19 cellular contexts compared by ENCODE assay signal in the genomic region with DNA sequence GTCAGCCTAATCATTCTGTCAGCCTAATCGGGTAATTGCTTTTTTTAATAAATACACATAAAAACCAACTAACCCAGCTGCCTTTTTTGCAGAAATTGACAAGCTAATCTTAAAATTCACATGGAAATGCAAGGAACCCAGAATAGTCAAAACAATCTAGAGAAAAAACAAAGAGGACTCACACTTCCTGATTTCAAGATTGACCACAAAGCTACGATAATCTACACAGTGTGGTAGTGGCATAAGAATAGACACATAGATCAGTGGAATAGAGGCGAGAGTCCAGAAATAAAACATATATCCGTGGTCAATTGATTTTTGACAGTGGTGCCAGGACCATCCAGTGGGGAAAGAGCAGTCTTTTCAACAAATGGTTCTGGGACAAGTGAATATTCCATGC. TPM values are rescaled to one million over a fixed set of nuclear protein-coding genes. Genes with fewer than 3 reads are reported as not detected.
"Had no signal": no experiment of that assay in that cellular context is flagged by ENCODE, and none has a peak within 500 bp of the region (broad histone marks: within the 10 kb centered on the region; RNA-seq: fewer than 3 reads in every experiment).

No MANE protein-coding gene starts in this region.

- H3K4me3 ChIP-seq: neural progenitor cell, ovary, sigmoid colon, suprapubic skin, upper lobe of right lung had no signal

- H2AFZ ChIP-seq: neural progenitor cell had no signal

- H3K9ac ChIP-seq: neural progenitor cell had no signal

- DNase-seq: activated CD4-positive, alpha-beta T cell treated with anti-CD3 and anti-CD28 coated beads, Interleukin-2, amount 10 ng/mL, durations not matched to agents 24 days and 14 days; activated effector memory CD4-positive, alpha-beta T cell treated with anti-CD3 and anti-CD28 coated beads, Interleukin-2, amount 50 U/mL, for 16 hours; activated naive CD8-positive, alpha-beta T cell treated with anti-CD3 and anti-CD28 coated beads for 36 hours; brain microvascular endothelial cell; cerebellar nuclear complex; erythroblast; hippocampal formation; kidney glomerular epithelial cell; ovary; sigmoid colon; stimulated activated CD4-positive, alpha-beta T cell treated with anti-CD3 and anti-CD28 coated beads, Interleukin-2, amount 100 ng/mL, for 48 hours; stimulated activated naive CD8-positive, alpha-beta T cell treated with anti-CD3 and anti-CD28 coated beads, Interleukin-15, Interleukin-2, amounts not matched to agents 100 U/mL and 50 U/mL, for 24 hours; T-helper 9 cell; upper lobe of right lung had no signal

- H3K27me3 ChIP-seq: brain microvascular endothelial cell, neural progenitor cell, ovary, sigmoid colon, suprapubic skin, upper lobe of right lung had no signal

- ATAC-seq: stimulated activated naive CD8-positive, alpha-beta T cell treated with anti-CD3 and anti-CD28 coated beads, Interleukin-15, Interleukin-2, amounts not matched to agents 100 U/mL and 50 U/mL, for 24 hours; upper lobe of right lung had no signal

- H3K4me1 ChIP-seq: neural progenitor cell, sigmoid colon, suprapubic skin, upper lobe of right lung had no signal

- H3K9me3 ChIP-seq: ovary, sigmoid colon, suprapubic skin, upper lobe of right lung had no signal

- H3K27ac ChIP-seq: brain microvascular endothelial cell, neural progenitor cell, ovary, sigmoid colon, suprapubic skin, upper lobe of right lung had no signal

- H3K4me2 ChIP-seq: neural progenitor cell had no signal

- H3K36me3 ChIP-seq: ovary had no signal

RNA-seq across cellular contexts. Expression of a gene that starts 2.4 kb away (rescaled TPM):
- total RNA-seq: glomerular endothelial cell, WTC11 had no signal
- polyA plus RNA-seq: liver had no signal
